In the genomic region with DNA sequence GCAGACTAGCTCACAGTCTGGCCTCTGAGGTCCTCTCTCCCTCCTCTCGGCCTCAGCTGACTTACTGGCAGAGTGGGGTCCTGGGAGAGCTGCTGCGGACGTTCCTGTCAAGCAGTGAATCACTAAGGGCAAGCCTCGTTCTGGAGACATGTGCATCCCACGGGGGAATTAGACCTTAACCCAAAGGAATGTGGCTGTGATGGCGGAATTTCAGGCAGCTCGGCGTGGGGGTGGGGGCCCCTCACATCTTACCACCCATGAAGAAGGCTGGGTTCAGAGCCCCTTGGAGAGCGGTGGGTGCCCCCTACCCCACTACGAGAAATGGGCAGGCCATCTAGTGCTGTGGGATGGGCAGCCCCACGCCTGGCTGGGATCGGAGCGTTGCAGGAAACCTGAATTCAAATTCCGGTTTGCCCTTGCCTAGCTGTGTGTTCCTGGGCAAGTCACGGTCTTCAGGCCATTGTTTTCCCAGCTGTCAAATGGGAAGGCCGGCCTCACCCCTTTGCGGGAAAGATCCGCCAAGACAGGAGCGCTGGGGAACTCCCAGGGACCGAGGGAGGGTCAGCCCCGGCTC, we compare ENCODE assay signal across 8 cellular contexts. TPM values are rescaled to one million over a fixed set of nuclear protein-coding genes. Genes with fewer than 3 reads are reported as not detected.
A peak's percentile ranks its signal among the peaks of the same experiment; 100 is the strongest.
DNase-seq lines count a peak whose midpoint lies in the region; ATAC-seq and TF ChIP-seq lines count a peak whose summit lies in the region.

No MANE protein-coding gene starts in this region.

- no peaks in the 10 kb centered on the region for H3K9me3 ChIP-seq in WERI-Rb-1 (ENCODE audit: severe bottlenecking)
- no peaks in the 10 kb centered on the region for H3K9me3 ChIP-seq in cardiac muscle cell (ENCODE audit: low read depth)

- H3K36me3 ChIP-seq in WERI-Rb-1 (no peaks in the 10 kb centered on the region), cardiac muscle cell (no peaks in the 10 kb centered on the region)

- no peak for TF ChIP-seq CTCF in WERI-Rb-1 (IDR thresholded peaks at IDR 0.05; ENCODE audit: low read depth, low read length)
- TF ChIP-seq CTCF in cardiac muscle cell (IDR thresholded peaks at IDR 0.05; ENCODE audit: low read depth, low read length), result no peak

- no peak overlapping the region for H3K27ac ChIP-seq in WERI-Rb-1
- H3K27ac ChIP-seq in cardiac muscle cell, result no peak overlapping the region

- DNase-seq in GM04504 (ENCODE audit: low read depth), result peak; percentile 30
- no peak for DNase-seq in WERI-Rb-1
- DNase-seq in cardiac muscle cell (ENCODE audit: low read depth in 1 of 2, low spot score in 1 of 2), result peak; percentile 43 to 90
- DNase-seq in pulmonary artery endothelial cell (ENCODE audit: low read depth, low spot score), result peak; percentile 55
- no peak for DNase-seq in SIG-M5 treated with dmso at 0.1 percent for 504 hours (lab: John Stamatoyannopoulos, UW; ENCODE audit: unreplicated experiment)

- H3K27me3 ChIP-seq in WERI-Rb-1 (ENCODE audit: insufficient read depth, low read depth, severe bottlenecking) (no peaks in the 10 kb centered on the region), cardiac muscle cell (no peaks in the 10 kb centered on the region)

- peaks cover 7% of the 10 kb centered on the region for H3K4me1 ChIP-seq in cardiac muscle cell (ENCODE audit: low read depth)

- peak overlapping the region; percentile 50 for H3K4me3 ChIP-seq in WERI-Rb-1 (ENCODE audit: low read depth, low read length)
- H3K4me3 ChIP-seq in cardiac muscle cell, result peak overlapping the region; percentile 38

- ATAC-seq in GM21723 (IDR thresholded peaks at IDR 0.05; ENCODE audit: unreplicated experiment) (no peak), GM18511 (IDR thresholded peaks at IDR 0.05; ENCODE audit: unreplicated experiment) (no peak), GM21529 (IDR thresholded peaks at IDR 0.05; ENCODE audit: unreplicated experiment) (no peak)

RNA-seq across cellular contexts. Expression of a gene that starts 0.6 kb away (rescaled TPM):
- total RNA-seq in cardiac muscle cell, result 15.9 and 21.8 TPM in 2 replicates
- 6.3 and 18.8 TPM in 2 replicates for polyA plus RNA-seq in cardiac muscle cell
- 16.1 and 24.7 TPM in 2 replicates for total RNA-seq in pulmonary artery endothelial cell

Comparison
In these comparisons a context has a peak if more than half of its experiments do, and no peak if none do; other contexts are left out.
1. DNase-seq: peak in GM04504 (single experiment), cardiac muscle cell (2 of 2) and pulmonary artery endothelial cell (single experiment); none in WERI-Rb-1 (single experiment) and SIG-M5 treated with dmso at 0.1 percent for 504 hours (single experiment).